Comparison of ENCODE assay signal across 8 cellular contexts in genomic region chr16:9008335-9009260, GRCh38. TPM values are rescaled to one million over a fixed set of nuclear protein-coding genes. Genes with fewer than 3 reads are reported as not detected.
DNase-seq lines count a peak whose midpoint lies in the region; ATAC-seq and TF ChIP-seq lines count a peak whose summit lies in the region.

No MANE protein-coding gene starts in this region.

- ATAC-seq in GM18907 (IDR thresholded peaks at IDR 0.05; ENCODE audit: unreplicated experiment) (peak; percentile 85), HG03442 (IDR thresholded peaks at IDR 0.05; ENCODE audit: unreplicated experiment) (peak; percentile 77)

- DNase-seq in AG20443 (ENCODE audit: low spot score) (peak; percentile 95), OCI-LY7 (ENCODE audit: low spot score) (peak; percentile 68), fibroblast of lung (ENCODE audit: low read depth in 2 of 2) (peak; percentile 57 to 62)
- peak; percentile 77 for DNase-seq in activated T-cell treated with anti-CD3 and anti-CD28 coated beads, Interleukin-2, amount 50 U/mL, for 24 hours
- peak; percentile 55 for DNase-seq in stimulated activated naive CD4-positive, alpha-beta T cell treated with Interleukin-2 at 50 U/mL for 16 hours (lab: John Stamatoyannopoulos, UW)

- H3K36me3 ChIP-seq in OCI-LY7 (ENCODE audit: insufficient read depth, low read length) (no peaks in the 10 kb centered on the region), fibroblast of lung (ENCODE audit: control insufficient read depth, insufficient read depth, low read length) (no peaks in the 10 kb centered on the region), neural cell (ENCODE audit: insufficient read depth, low read length) (no peaks in the 10 kb centered on the region)

- H3K4me2 ChIP-seq in OCI-LY7 (ENCODE audit: low read length) (peak overlapping the region; percentile 28; the same call in 1 of the 2 replicates), fibroblast of lung (ENCODE audit: extremely low read depth, insufficient read depth, low read length) (peak overlapping the region; percentile 85), neural cell (ENCODE audit: low read length) (no peak overlapping the region)

- POLR2A ChIA-PET in OCI-LY7 (lab: Charles Lee), result interaction anchor here (0.5 to 1.3 kb wide), 2 partner anchors 72 to 179 kb away, joined by 3 to 4 read pairs; no protein-coding TSS in a partner anchor

- H3K4me3 ChIP-seq in OCI-LY7 (ENCODE audit: low read depth, low read length, poor library complexity, severe bottlenecking) (no peak overlapping the region), fibroblast of lung (replicated peaks in 1 of 4; ENCODE audit: control extremely low read depth in 1 of 4, insufficient read depth in 1 of 4, low read depth in 3 of 4, low read length in 4 of 4) (peak overlapping the region in 1 of 4 experiments; percentile 35), neural cell (ENCODE audit: low read length) (no peak overlapping the region)

- H3K27me3 ChIP-seq in fibroblast of lung (ENCODE audit: control insufficient read depth, insufficient read depth, low read length) (no peaks in the 10 kb centered on the region), neural cell (ENCODE audit: insufficient read depth, low read depth, low read length) (no peaks in the 10 kb centered on the region)

- peak; percentile 86 for TF ChIP-seq CTCF in OCI-LY7 (conservative IDR thresholded peaks at IDR 0.05; ENCODE audit: low read length)
- peak; percentile 90 to 94 for TF ChIP-seq CTCF in fibroblast of lung (conservative IDR thresholded peaks at IDR 0.05 in 1 of 2, IDR thresholded peaks at IDR 0.05 in 1 of 2; ENCODE audit: low read depth in 1 of 2, low read length in 2 of 2)
- TF ChIP-seq CTCF in neural cell (IDR thresholded peaks at IDR 0.05; ENCODE audit: poor library complexity, severe bottlenecking), result peak; percentile 68

- TF ChIP-seq RAD21 in neural cell (conservative IDR thresholded peaks at IDR 0.05), result peak; percentile 58

- no TSS peak for BruUV-seq in OCI-LY7 (replicated peaks; lab: Mats Ljungman, UMichigan)

- CTCF ChIA-PET in OCI-LY7 (lab: Charles Lee; ENCODE audit: unreplicated experiment), result interaction anchor here (0.5 to 1.5 kb wide), 5 partner anchors 12 to 126 kb away, joined by 3 to 11 read pairs (median 4); no protein-coding TSS in a partner anchor

- no peak overlapping the region for H3K27ac Mint-ChIP-seq in activated T-cell treated with anti-CD3 and anti-CD28 coated beads, Interleukin-2, amount 50 U/mL, for 24 hours

- no peaks in the 10 kb centered on the region for H4K20me1 ChIP-seq in OCI-LY7 (ENCODE audit: insufficient read depth, low read length)
- no peaks in the 10 kb centered on the region for H4K20me1 ChIP-seq in fibroblast of lung (ENCODE audit: control insufficient read depth, extremely low read depth, insufficient read depth, low read length)
- no peaks in the 10 kb centered on the region for H4K20me1 ChIP-seq in neural cell (ENCODE audit: insufficient read depth)

- H3K79me2 ChIP-seq in OCI-LY7 (ENCODE audit: insufficient read depth, low read depth, low read length) (no peaks in the 10 kb centered on the region), fibroblast of lung (ENCODE audit: control insufficient read depth, insufficient read depth, low read length) (no peaks in the 10 kb centered on the region), neural cell (replicated peaks; ENCODE audit: insufficient read depth, low read length) (no peaks in the 10 kb centered on the region)

- no peaks in the 10 kb centered on the region for H3K36me3 Mint-ChIP-seq in activated T-cell treated with anti-CD3 and anti-CD28 coated beads, Interleukin-2, amount 50 U/mL, for 24 hours (ENCODE audit: low read depth)

- TF ChIP-seq EP300 in neural cell (conservative IDR thresholded peaks at IDR 0.05; ENCODE audit: poor library complexity, severe bottlenecking), result no peak

- H3K4me1 ChIP-seq in OCI-LY7 (ENCODE audit: insufficient read depth, low read length, poor library complexity, severe bottlenecking) (no peaks in the 10 kb centered on the region), fibroblast of lung (ENCODE audit: control insufficient read depth, extremely low read depth, insufficient read depth, low read length) (peaks cover 4% of the 10 kb centered on the region)

- intact Hi-C loops in OCI-LY7 (cut with micrococcal nuclease; ENCODE audit: unreplicated experiment), result loop anchor here (1.0 to 2.0 kb wide), 4 partner anchors 72 to 441 kb away; no protein-coding TSS in a partner anchor

- H3K4me3 Mint-ChIP-seq in activated T-cell treated with anti-CD3 and anti-CD28 coated beads, Interleukin-2, amount 50 U/mL, for 24 hours, result peak overlapping the region; percentile 20

- no peaks in the 10 kb centered on the region for H3F3A ChIP-seq in neural cell (ENCODE audit: insufficient read depth, low read length, poor library complexity, severe bottlenecking)

- H3K9ac ChIP-seq in fibroblast of lung (ENCODE audit: insufficient read depth, low read length) (no peak overlapping the region), neural cell (ENCODE audit: low read length) (no peak overlapping the region)

- peaks cover 7% of the 10 kb centered on the region for H3K4me1 Mint-ChIP-seq in activated T-cell treated with anti-CD3 and anti-CD28 coated beads, Interleukin-2, amount 50 U/mL, for 24 hours (ENCODE audit: low read depth)

- H2AFZ ChIP-seq in OCI-LY7 (ENCODE audit: low read length), result no peak overlapping the region
- H2AFZ ChIP-seq in fibroblast of lung (ENCODE audit: low read length), result peak overlapping the region; percentile 74
- H2AFZ ChIP-seq in neural cell (ENCODE audit: low read depth, low read length), result no peak overlapping the region

- no peaks in the 10 kb centered on the region for H3K9me3 ChIP-seq in OCI-LY7 (ENCODE audit: low read length)
- no peaks in the 10 kb centered on the region for H3K9me3 ChIP-seq in fibroblast of lung (ENCODE audit: control insufficient read depth, insufficient read depth, low read depth, low read length)
- no peaks in the 10 kb centered on the region for H3K9me3 ChIP-seq in neural cell (ENCODE audit: low read length)

- H3K27ac ChIP-seq in OCI-LY7 (ENCODE audit: low read depth, low read length, poor library complexity, severe bottlenecking), result no peak overlapping the region
- H3K27ac ChIP-seq in fibroblast of lung (ENCODE audit: insufficient read depth, low read length), result no peak overlapping the region
- no peak overlapping the region for H3K27ac ChIP-seq in neural cell (ENCODE audit: low read length)

- H3K9me2 ChIP-seq in OCI-LY7 (ENCODE audit: insufficient read depth, low read length) (no peaks in the 10 kb centered on the region), neural cell (ENCODE audit: insufficient read depth, low read length) (no peaks in the 10 kb centered on the region)

- peaks cover 25% of the 10 kb centered on the region for H3K27me3 Mint-ChIP-seq in activated T-cell treated with anti-CD3 and anti-CD28 coated beads, Interleukin-2, amount 50 U/mL, for 24 hours

- no peaks in the 10 kb centered on the region for H3K9me3 Mint-ChIP-seq in activated T-cell treated with anti-CD3 and anti-CD28 coated beads, Interleukin-2, amount 50 U/mL, for 24 hours

TF ChIP-seq in neural cell, 6 proteins besides CTCF, POLR2A, EP300 and RAD21:
- TF ChIP-seq MXI1 (conservative IDR thresholded peaks at IDR 0.05; ENCODE audit: poor library complexity, severe bottlenecking) (no peak), SMC3 (conservative IDR thresholded peaks at IDR 0.05; ENCODE audit: poor library complexity) (peak; percentile 62), REST (IDR thresholded peaks at IDR 0.05; ENCODE audit: borderline replicate concordance) (no peak), EZH2 (IDR thresholded peaks at IDR 0.05; ENCODE audit: borderline replicate concordance, insufficient read depth, low read length, poor library complexity, severe bottlenecking) (no peak), POLR2AphosphoS5 (IDR thresholded peaks at IDR 0.05) (no peak), TAF1 (IDR thresholded peaks at IDR 0.05; ENCODE audit: low read depth) (no peak)

RNA-seq across cellular contexts. Expression of gene USP7, which starts 44.9 kb away (rescaled TPM):
- 46.4 and 61.5 TPM in 2 replicates for total RNA-seq in OCI-LY7 (2014; rRNA removed; shearing (Covaris generic))
- total RNA-seq in OCI-LY7 (2022), result 127 and 132 TPM in 2 replicates
- 48.7 and 49.3 TPM in 2 replicates for total RNA-seq in fibroblast of lung
- 22.5 and 27.5 TPM in 2 replicates for polyA plus RNA-seq in fibroblast of lung
- 45.6 and 55.4 TPM in 2 replicates for polyA plus RNA-seq in fibroblast of lung (2012)
- 222 and 386 TPM in 2 replicates for polyA minus RNA-seq in fibroblast of lung (ENCODE audit: low replicate concordance)
- 49.9 and 52.5 TPM in 2 replicates for polyA plus RNA-seq in neural cell
- polyA minus RNA-seq in neural cell, result 95.7 and 123 TPM in 2 replicates
